ENCODE assay signal across 9 cellular contexts in the genomic region with DNA sequence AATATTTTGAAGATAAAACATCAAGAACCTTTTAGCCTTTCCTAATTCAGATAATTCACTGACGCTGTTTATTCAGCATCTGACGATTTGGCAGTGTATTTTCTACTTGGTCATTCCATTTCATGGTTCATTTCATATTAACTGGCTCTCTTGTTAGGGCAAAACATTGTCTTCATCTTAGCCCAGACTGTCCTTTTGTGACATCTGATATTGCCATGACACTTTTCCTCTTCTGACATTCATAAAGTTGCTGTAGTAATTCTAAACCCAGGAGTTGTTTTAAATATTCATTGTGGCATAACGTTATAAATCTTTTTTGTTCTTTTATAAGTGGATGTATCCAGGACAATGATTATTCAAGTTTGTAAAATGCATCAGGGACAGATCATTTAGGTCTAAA. TPM values are rescaled to one million over a fixed set of nuclear protein-coding genes. Genes with fewer than 3 reads are reported as not detected.
DNase-seq lines count a peak whose midpoint lies in the region; ATAC-seq and TF ChIP-seq lines count a peak whose summit lies in the region.
"Had no signal": no experiment of that assay in that cellular context is flagged by ENCODE, and none has a peak within 500 bp of the region (broad histone marks: within the 10 kb centered on the region; RNA-seq: fewer than 3 reads in every experiment).

No MANE protein-coding gene starts in this region.

- no peaks in the 10 kb centered on the region for H3K9me3 ChIP-seq in breast epithelium
- no peaks in the 10 kb centered on the region for H3K9me3 ChIP-seq in Panc1 (ENCODE audit: control insufficient read depth, insufficient read depth, low read depth, low read length)
- no peaks in the 10 kb centered on the region for H3K9me3 ChIP-seq in iPS-20b (ENCODE audit: insufficient read depth, low read depth, low read length)

- POLR2A ChIA-PET in MCF 10A (lab: Yijun Ruan, JAX), result no interaction called here
- POLR2A ChIA-PET in Panc1 (lab: Charles Lee), result no interaction called here
- POLR2A ChIA-PET in GM10248 (lab: Yijun Ruan, JAX), result no interaction called here

- no peak for ATAC-seq in Panc1

- DNase-seq in MCF 10A (ENCODE audit: unreplicated experiment), result no peak
- DNase-seq in breast epithelium (ENCODE audit: low spot score in 2 of 2), result no peak
- no peak for DNase-seq in Panc1 (ENCODE audit: low read depth, low spot score)
- peak; percentile 20 for DNase-seq in superior temporal gyrus (ENCODE audit: extremely low spot score)
- DNase-seq in GM10248 (ENCODE audit: extremely low spot score), result no peak
- DNase-seq in cerebellar nuclear complex (lab: John Stamatoyannopoulos, UW), result no peak
- DNase-seq in Kasumi-1 (lab: John Stamatoyannopoulos, UW), result no peak
- DNase-seq: NCI-H526 treated with DMSO at 0.1 percent for 48 hours had no signal

- H3K4me1 Mint-ChIP-seq in MCF 10A (ENCODE audit: insufficient read depth, unreplicated experiment), result peaks cover 31% of the 10 kb centered on the region

- H3K4me3 Mint-ChIP-seq in MCF 10A (ENCODE audit: unreplicated experiment), result peak overlapping the region; percentile 97

- H3K27ac ChIP-seq in breast epithelium (peak overlapping the region in 1 of 2 donors; percentile 98), Panc1 (ENCODE audit: low read length) (peak overlapping the region; percentile 86), iPS-20b (ENCODE audit: low read length) (no peak overlapping the region)

- no peak for TF ChIP-seq CTCF in MCF 10A (IDR thresholded peaks at IDR 0.05; ENCODE audit: unreplicated experiment)
- TF ChIP-seq CTCF in breast epithelium (IDR thresholded peaks at IDR 0.05), result no peak
- no peak for TF ChIP-seq CTCF in Panc1 (IDR thresholded peaks at IDR 0.05)
- TF ChIP-seq CTCF in GM10248 (IDR thresholded peaks at IDR 0.05; ENCODE audit: control extremely low read depth, extremely low read depth, low read depth, missing control alignments), result no peak

- no peaks in the 10 kb centered on the region for H3K27me3 Mint-ChIP-seq in MCF 10A (ENCODE audit: insufficient read depth, unreplicated experiment)

- peaks cover 17% of the 10 kb centered on the region for H3K36me3 Mint-ChIP-seq in MCF 10A (ENCODE audit: insufficient read depth, unreplicated experiment)

- H3K27me3 ChIP-seq in breast epithelium (no peaks in the 10 kb centered on the region), Panc1 (ENCODE audit: control insufficient read depth, insufficient read depth, low read length) (no peaks in the 10 kb centered on the region), iPS-20b (ENCODE audit: insufficient read depth, low read length) (no peaks in the 10 kb centered on the region)

- CTCF ChIA-PET in MCF 10A (lab: Yijun Ruan, JAX) (no interaction called here), Panc1 (lab: Charles Lee) (interaction anchor here (0.7 kb wide), 1 partner anchor 26 kb away, joined by 3 read pairs; no protein-coding TSS in a partner anchor), GM10248 (lab: Yijun Ruan, JAX) (no interaction called here)

- H3K4me1 ChIP-seq in breast epithelium, result peaks cover 0 to 12% of the 10 kb centered on the region in 2 donors
- peaks cover 24% of the 10 kb centered on the region for H3K4me1 ChIP-seq in Panc1 (ENCODE audit: control insufficient read depth, insufficient read depth, low read length)
- no peaks in the 10 kb centered on the region; the same call in 1 of the 2 replicates for H3K4me1 ChIP-seq in iPS-20b (ENCODE audit: insufficient read depth, low read length)

- no peak for TF ChIP-seq POLR2A in breast epithelium (IDR thresholded peaks at IDR 0.05)

- intact Hi-C loops in MCF 10A (cut with micrococcal nuclease), result no loop called here
- intact Hi-C loops in breast epithelium (cut with DNase I; ENCODE audit: low total_unique reads), result no loop called here
- intact Hi-C loops in Panc1 (cut with micrococcal nuclease; ENCODE audit: unreplicated experiment), result loop anchor here (10.0 kb wide), 1 partner anchor 103 kb away; no protein-coding TSS in a partner anchor

- H3K4me3 ChIP-seq in breast epithelium, result peak overlapping the region in 1 of 3 donors; percentile 84
- peak overlapping the region; percentile 97; a peak in 3 of 4 replicates for H3K4me3 ChIP-seq in Panc1 (ENCODE audit: low read depth in 2 of 2, low read length in 2 of 2)
- peak overlapping the region; percentile 95; the same call in 1 of the 2 replicates for H3K4me3 ChIP-seq in iPS-20b (ENCODE audit: low read length)

- BruUV-seq in MCF 10A (replicated peaks; lab: Mats Ljungman, UMichigan), result no TSS peak
- BruUV-seq in Panc1 (replicated peaks; lab: Mats Ljungman, UMichigan), result no TSS peak

- in situ Hi-C loops in Panc1 (cut with HindIII; ENCODE audit: low pct_unique_long_range_greater_than_20kb, low sequenced_read_pairs), result no loop called here

- H3K9me3 Mint-ChIP-seq in MCF 10A (ENCODE audit: unreplicated experiment), result no peaks in the 10 kb centered on the region

- peak overlapping the region; percentile 74; the same call in 1 of the 2 replicates for H3K9ac ChIP-seq in iPS-20b (ENCODE audit: low read depth, low read length)

- peak overlapping the region; percentile 35 for H3K27ac Mint-ChIP-seq in MCF 10A (ENCODE audit: low read depth, unreplicated experiment)

- H3K36me3 ChIP-seq in breast epithelium, result no peaks in the 10 kb centered on the region
- H3K36me3 ChIP-seq in Panc1 (ENCODE audit: control insufficient read depth, insufficient read depth, low read length), result no peaks in the 10 kb centered on the region; the same call in none of the 2 replicates
- H3K36me3 ChIP-seq in iPS-20b (ENCODE audit: insufficient read depth, low read depth, low read length), result no peaks in the 10 kb centered on the region

RNA-seq across cellular contexts. Expression of a gene that starts 1.8 kb away (rescaled TPM):
- total RNA-seq in MCF 10A (2022) (26.1 and 29.3 TPM in 2 replicates), breast epithelium (10 to 100 TPM; 31.2 to 52.0 (median 31.8) TPM), Panc1 (2021; ENCODE audit: unreplicated experiment) (51.3 TPM)
- 24.6 TPM for polyA plus RNA-seq in Panc1 (2012; ENCODE audit: insufficient read length)
